ENCODE assay signal across 7 cellular contexts in genomic region chr16:7132465-7132864, GRCh38.
"Had no signal": no experiment of that assay in that cellular context is flagged by ENCODE, and none has a peak within 500 bp of the region (broad histone marks: within the 10 kb centered on the region; RNA-seq: fewer than 3 reads in every experiment).

No MANE protein-coding gene starts in this region.

- DNase-seq: IMR-90, KBM-7, KG1 had no signal

- H3K27ac ChIP-seq: HL-60, KMS-11 had no signal

- H3K9ac ChIP-seq: KMS-11 had no signal

- FAIRE-seq: HepG2, HTR-8/SVneo had no signal

- H3K4me2 ChIP-seq: KMS-11 had no signal

- ATAC-seq: HepG2 had no signal
